In the genomic region with DNA sequence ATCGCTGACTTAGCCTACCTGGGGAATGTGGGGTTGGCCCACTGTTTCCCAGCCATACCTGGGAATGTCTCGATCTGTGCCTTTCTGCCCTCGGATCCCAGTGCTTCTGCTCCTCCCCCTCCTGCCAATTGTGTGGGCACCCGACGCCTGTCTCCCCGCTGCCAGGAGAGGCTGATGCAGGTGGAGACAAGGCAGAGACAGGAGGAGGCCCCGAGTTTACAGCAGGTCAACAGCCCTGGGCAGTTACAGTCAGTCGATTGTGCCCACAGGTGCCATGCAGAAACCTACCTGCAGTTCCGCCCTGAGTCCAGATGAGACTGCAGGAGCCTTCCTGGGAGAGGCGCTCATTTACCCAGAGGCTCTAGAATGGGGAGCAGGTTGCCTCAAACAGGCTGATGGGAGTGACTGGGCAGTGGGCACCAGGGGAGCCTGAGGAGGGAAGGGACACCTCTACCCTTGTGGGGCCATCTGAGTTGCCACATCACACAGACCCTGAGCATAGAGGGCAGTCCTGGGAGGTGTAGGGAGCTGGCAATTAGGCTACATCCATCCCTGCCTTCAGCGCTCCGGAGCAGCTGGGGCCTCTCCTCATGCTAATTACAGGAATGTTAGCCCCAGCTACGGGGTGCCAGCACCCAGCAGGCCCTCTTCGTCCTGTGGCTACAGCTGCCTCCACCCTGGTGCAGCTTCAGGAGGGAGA, we compare ENCODE assay signal across 25 cellular contexts.
A peak's percentile ranks its signal among the peaks of the same experiment; 100 is the strongest.
DNase-seq lines count a peak whose midpoint lies in the region; ATAC-seq and TF ChIP-seq lines count a peak whose summit lies in the region.
"Had no signal": no experiment of that assay in that cellular context is flagged by ENCODE, and none has a peak within 500 bp of the region (broad histone marks: within the 10 kb centered on the region; RNA-seq: fewer than 3 reads in every experiment).

No MANE protein-coding gene starts in this region.

- ATAC-seq in effector memory CD8-positive, alpha-beta T cell (replicated peaks): no peak
- ATAC-seq: K562; mucosa of descending colon; stimulated activated naive B cell treated with anti-CD40 and anti-IgM and Interleukin-4, amounts not matched to agents 10 μg/mL and 1 μg/mL and 100 μg/mL, for 72 hours had no signal

- H3K14ac ChIP-seq in H9 (ENCODE audit: insufficient read depth, low read length): no peak overlapping the region; the same call in 1 of the 2 replicates

- no peaks in the 10 kb centered on the region for H3K79me2 ChIP-seq in H9 (ENCODE audit: insufficient read depth, low read length)

- no peak overlapping the region for H2AFZ ChIP-seq in H9 (ENCODE audit: low read length)
- H2AFZ ChIP-seq: GM23248 had no signal

- no peaks in the 10 kb centered on the region for H3K9me3 ChIP-seq in H9 (ENCODE audit: control insufficient read depth, low read depth, low read length)
- H3K9me3 ChIP-seq in stomach: no peaks in the 10 kb centered on the region
- H3K9me3 ChIP-seq: mucosa of descending colon had no signal

- H3K4me2 ChIP-seq in H9 (ENCODE audit: insufficient read depth, insufficient read length, low read length): no peak overlapping the region

- no peak overlapping the region for H3K18ac ChIP-seq in H9 (ENCODE audit: insufficient read length, low read depth, low read length)

- no CpG with 5 or more reads among the region's 14 CpGs for WGBS in H9 (ENCODE audit: extremely low coverage, insufficient read length, low lambda C conversion rate)
- WGBS in stomach, 5 donors: 78 to 89% (median 81%) methylated on average over 9 to 14 of the region's 14 CpGs

- H2BK20ac ChIP-seq in H9 (ENCODE audit: low read depth, low read length, poor library complexity, severe bottlenecking): no peak overlapping the region

- no peaks in the 10 kb centered on the region for H3K79me1 ChIP-seq in H9 (ENCODE audit: insufficient read depth, low read depth, low read length, poor library complexity, severe bottlenecking)

- intact Hi-C loops in head of caudate nucleus (cut with DNase I): no loop called here
- intact Hi-C loops in stomach (cut with DNase I; ENCODE audit: low total_unique reads): no loop called here
- intact Hi-C loops in activated CD4-positive, alpha-beta T cell treated with anti-CD3 and anti-CD28 coated beads, Interleukin-2, amount 10 ng/mL, durations not matched to agents 24 days and 14 days (cut with micrococcal nuclease): no loop called here

- no peaks in the 10 kb centered on the region for H3K36me3 ChIP-seq in stomach

- no peak overlapping the region for H3K23ac ChIP-seq in H9 (ENCODE audit: insufficient read length, low read depth, low read length)

- no peaks in the 10 kb centered on the region for H3K27me3 Mint-ChIP-seq in H9 (ENCODE audit: low read depth)
- H3K27me3 Mint-ChIP-seq in activated CD4-positive, alpha-beta T cell treated with anti-CD3 and anti-CD28 coated beads, Interleukin-2, amount 10 ng/mL, durations not matched to agents 24 days and 14 days: no peaks in the 10 kb centered on the region
- no peaks in the 10 kb centered on the region for H3K27me3 Mint-ChIP-seq in effector memory CD8-positive, alpha-beta T cell
- H3K27me3 Mint-ChIP-seq: stimulated activated naive B cell treated with anti-CD40 and anti-IgM and Interleukin-4, amounts not matched to agents 10 μg/mL and 1 μg/mL and 100 μg/mL, for 72 hours had no signal

- H3K4me3 Mint-ChIP-seq in H9: no peak overlapping the region
- no peak overlapping the region for H3K4me3 Mint-ChIP-seq in activated CD4-positive, alpha-beta T cell treated with anti-CD3 and anti-CD28 coated beads, Interleukin-2, amount 10 ng/mL, durations not matched to agents 24 days and 14 days
- no peak overlapping the region for H3K4me3 Mint-ChIP-seq in effector memory CD8-positive, alpha-beta T cell
- H3K4me3 Mint-ChIP-seq: natural killer cell; stimulated activated naive B cell treated with anti-CD40 and anti-IgM and Interleukin-4, amounts not matched to agents 10 μg/mL and 1 μg/mL and 100 μg/mL, for 72 hours had no signal

- H3K23me2 ChIP-seq in H9 (ENCODE audit: insufficient read length, low read depth, low read length, poor library complexity, severe bottlenecking): no peaks in the 10 kb centered on the region

- no peak overlapping the region for H2BK12ac ChIP-seq in H9 (ENCODE audit: insufficient read length, low read depth, low read length)

- no peak overlapping the region for H4K5ac ChIP-seq in H9 (ENCODE audit: insufficient read length, low read depth, low read length)

- no peaks in the 10 kb centered on the region for H3K4me1 ChIP-seq in H9 (ENCODE audit: insufficient read depth, low read length)
- no peaks in the 10 kb centered on the region for H3K4me1 ChIP-seq in stomach

- no peaks in the 10 kb centered on the region for H4K20me1 ChIP-seq in H9 (ENCODE audit: control insufficient read depth, insufficient read depth, insufficient read length)

- no peak overlapping the region for H2BK5ac ChIP-seq in H9 (ENCODE audit: insufficient read length, low read length)

- peaks cover 3 to 4% of the 10 kb centered on the region in 2 experiments; a peak in 3 of 5 replicates for H3K9me3 Mint-ChIP-seq in H9
- no peaks in the 10 kb centered on the region for H3K9me3 Mint-ChIP-seq in activated CD4-positive, alpha-beta T cell treated with anti-CD3 and anti-CD28 coated beads, Interleukin-2, amount 10 ng/mL, durations not matched to agents 24 days and 14 days
- H3K9me3 Mint-ChIP-seq in effector memory CD8-positive, alpha-beta T cell: peaks cover 0 to 2% of the 10 kb centered on the region in 2 donors
- H3K9me3 Mint-ChIP-seq: natural killer cell; stimulated activated naive B cell treated with anti-CD40 and anti-IgM and Interleukin-4, amounts not matched to agents 10 μg/mL and 1 μg/mL and 100 μg/mL, for 72 hours had no signal

- no peak overlapping the region for H3K4ac ChIP-seq in H9 (ENCODE audit: low read depth, low read length)

- TF ChIP-seq CTCF in H9 (conservative IDR thresholded peaks at IDR 0.05) (no peak), stomach (IDR thresholded peaks at IDR 0.05) (no peak)

- no peak overlapping the region for H3K56ac ChIP-seq in H9 (ENCODE audit: insufficient read length, low read depth, low read length)

- peaks cover 0 to 11% of the 10 kb centered on the region in 2 experiments; a peak in 3 of 4 replicates for H3K4me1 Mint-ChIP-seq in H9
- H3K4me1 Mint-ChIP-seq in activated CD4-positive, alpha-beta T cell treated with anti-CD3 and anti-CD28 coated beads, Interleukin-2, amount 10 ng/mL, durations not matched to agents 24 days and 14 days: no peaks in the 10 kb centered on the region
- H3K4me1 Mint-ChIP-seq in effector memory CD8-positive, alpha-beta T cell (ENCODE audit: low read depth in 2 of 2): peaks cover 0 to 1% of the 10 kb centered on the region in 2 donors
- H3K4me1 Mint-ChIP-seq: natural killer cell; stimulated activated naive B cell treated with anti-CD40 and anti-IgM and Interleukin-4, amounts not matched to agents 10 μg/mL and 1 μg/mL and 100 μg/mL, for 72 hours had no signal

- TF ChIP-seq EP300 in stomach (IDR thresholded peaks at IDR 0.05): no peak

- H3K36me3 Mint-ChIP-seq in H9 (ENCODE audit: insufficient read depth in 1 of 3, low read depth in 3 of 3): peaks cover 0 to 3% (median 0%) of the 10 kb centered on the region in 3 experiments; a peak in 1 of 7 replicates
- no peaks in the 10 kb centered on the region for H3K36me3 Mint-ChIP-seq in activated CD4-positive, alpha-beta T cell treated with anti-CD3 and anti-CD28 coated beads, Interleukin-2, amount 10 ng/mL, durations not matched to agents 24 days and 14 days (ENCODE audit: low read depth)
- no peaks in the 10 kb centered on the region for H3K36me3 Mint-ChIP-seq in effector memory CD8-positive, alpha-beta T cell (ENCODE audit: insufficient read depth)
- H3K36me3 Mint-ChIP-seq: natural killer cell; stimulated activated naive B cell treated with anti-CD40 and anti-IgM and Interleukin-4, amounts not matched to agents 10 μg/mL and 1 μg/mL and 100 μg/mL, for 72 hours had no signal

- H3K4me3 ChIP-seq in stomach: no peak overlapping the region
- H3K4me3 ChIP-seq: GM23248, K562, lung, mucosa of descending colon had no signal

- no peak overlapping the region for H4K91ac ChIP-seq in H9 (ENCODE audit: insufficient read length, low read depth, low read length)

- H3T11ph ChIP-seq in H9 (ENCODE audit: low read length): no peak overlapping the region

- DNase-seq in activated CD4-positive, CD25-positive, alpha-beta regulatory T cell treated with anti-CD3 and anti-CD28 coated beads, Interleukin-2, amount 50 U/mL, for 72 hours: peak; percentile 26
- DNase-seq in activated CD4-positive, CD25-positive, alpha-beta regulatory T cell (lab: John Stamatoyannopoulos, UW): no peak
- DNase-seq in H9: peak; percentile 24
- DNase-seq in head of caudate nucleus: peak in 30 of 42 donors; percentile 18 to 80 (median 46)
- peak; percentile 22 for DNase-seq in stomach
- no peak for DNase-seq in activated CD4-positive, alpha-beta T cell treated with anti-CD3 and anti-CD28 coated beads, Interleukin-2, amount 10 ng/mL, durations not matched to agents 24 days and 14 days
- no peak for DNase-seq in effector memory CD8-positive, alpha-beta T cell
- DNase-seq in NCI-H446 treated with DMSO at 0.1 percent for 48 hours (lab: John Stamatoyannopoulos, UW): no peak
- DNase-seq: activated CD4-positive, alpha-beta T cell treated with anti-CD3 and anti-CD28 coated beads for 4 hours; activated CD8-positive, alpha-beta memory T cell treated with anti-CD3 and anti-CD28 coated beads for 24 hours; activated gamma-delta T cell; activated T-cell treated with anti-CD3 and anti-CD28 coated beads for 4 hours; central memory CD4-positive, alpha-beta T cell; DND-41; GM23248; NCI-H1092 treated with DMSO at 0.1 percent for 48 hours; NCI-H187 treated with DMSO at 0.1 percent for 48 hours; NCI-H510A treated with DMSO at 0.1 percent for 48 hours; occipital lobe; stimulated activated naive B cell treated with anti-CD40 and anti-IgM and Interleukin-4, amounts not matched to agents 10 μg/mL and 1 μg/mL and 100 μg/mL, for 72 hours; T-helper 2 cell had no signal

- H2BK15ac ChIP-seq in H9 (ENCODE audit: low read depth, low read length): no peak overlapping the region

- no peak for TF ChIP-seq POLR2A in stomach (IDR thresholded peaks at IDR 0.05)

- H2AK5ac ChIP-seq in H9 (ENCODE audit: insufficient read length, low read length): no peak overlapping the region

- no peaks in the 10 kb centered on the region for H3K27me3 ChIP-seq in H9 (ENCODE audit: insufficient read depth, low read length)
- H3K27me3 ChIP-seq in stomach: no peaks in the 10 kb centered on the region

- H4K8ac ChIP-seq in H9 (replicated peaks; ENCODE audit: insufficient read length, low read depth, low read length): no peak overlapping the region

- no peak overlapping the region for H3K27ac Mint-ChIP-seq in H9
- no peak overlapping the region for H3K27ac Mint-ChIP-seq in activated CD4-positive, alpha-beta T cell treated with anti-CD3 and anti-CD28 coated beads, Interleukin-2, amount 10 ng/mL, durations not matched to agents 24 days and 14 days
- H3K27ac Mint-ChIP-seq in effector memory CD8-positive, alpha-beta T cell: no peak overlapping the region
- H3K27ac Mint-ChIP-seq: natural killer cell; stimulated activated naive B cell treated with anti-CD40 and anti-IgM and Interleukin-4, amounts not matched to agents 10 μg/mL and 1 μg/mL and 100 μg/mL, for 72 hours had no signal

- no peak overlapping the region for H3K9ac ChIP-seq in H9 (ENCODE audit: extremely low read depth, insufficient read length, low read length)
- H3K9ac ChIP-seq: GM23248 had no signal

- H2BK120ac ChIP-seq in H9 (ENCODE audit: low read depth, low read length, poor library complexity, severe bottlenecking): no peak overlapping the region

- no peak overlapping the region for H3K27ac ChIP-seq in H9 (ENCODE audit: insufficient read length, low read depth, low read length)
- no peak overlapping the region for H3K27ac ChIP-seq in stomach
- H3K27ac ChIP-seq: GM23248 had no signal

Comparison
In these comparisons a context has a peak if more than half of its experiments do, and no peak if none do; other contexts are left out.
1. DNase-seq: peak in activated CD4-positive, CD25-positive, alpha-beta regulatory T cell treated with anti-CD3 and anti-CD28 coated beads, Interleukin-2, amount 50 U/mL, for 72 hours (single experiment), H9 (single experiment), head of caudate nucleus (30 of 42) and stomach (single experiment); none in activated CD4-positive, CD25-positive, alpha-beta regulatory T cell (0 of 4), activated CD4-positive, alpha-beta T cell treated with anti-CD3 and anti-CD28 coated beads, Interleukin-2, amount 10 ng/mL, durations not matched to agents 24 days and 14 days (single experiment), effector memory CD8-positive, alpha-beta T cell (0 of 3) and NCI-H446 treated with DMSO at 0.1 percent for 48 hours (single experiment).